Comparison of ENCODE assay signal across 14 cellular contexts in the genomic region with DNA sequence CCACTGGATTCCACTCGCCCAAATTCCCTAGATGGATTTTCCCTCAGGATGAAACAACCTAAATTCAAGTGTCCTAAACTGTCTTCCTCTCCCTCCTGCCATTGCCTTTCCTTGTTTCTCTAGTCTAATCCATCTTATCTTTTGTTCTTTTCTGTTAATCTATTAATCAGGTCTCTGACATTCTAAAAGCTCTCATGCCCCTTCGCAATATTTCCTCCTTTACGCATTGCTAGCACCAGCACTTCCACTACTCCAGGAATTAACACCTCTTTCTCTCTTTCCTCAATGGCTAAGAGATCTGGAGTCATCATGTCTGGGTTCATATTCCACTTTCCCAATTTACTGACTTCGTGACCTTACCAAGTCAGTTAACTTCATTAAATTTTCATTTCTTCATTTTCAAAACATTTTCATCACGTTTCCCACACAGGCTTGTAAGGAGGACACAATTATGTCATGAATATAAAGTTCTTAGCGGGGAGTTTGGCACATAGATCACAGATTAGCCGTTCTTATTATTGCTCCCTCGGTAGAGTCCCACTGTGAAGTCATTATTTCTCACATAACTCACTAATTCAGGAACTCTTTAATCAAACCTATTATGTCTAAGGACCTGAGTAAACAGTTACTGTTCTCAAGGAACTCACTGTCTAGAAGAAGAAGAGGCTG.
"Had no signal": no experiment of that assay in that cellular context is flagged by ENCODE, and none has a peak within 500 bp of the region (broad histone marks: within the 10 kb centered on the region; RNA-seq: fewer than 3 reads in every experiment).

No MANE protein-coding gene starts in this region.

- H3K9me3 ChIP-seq: stomach, uterus had no signal

- H3K4me1 Mint-ChIP-seq: activated naive CD8-positive, alpha-beta T cell treated with anti-CD3 and anti-CD28 coated beads, Interleukin-2, amount 10 ng/mL, durations not matched to agents 7 days and 5 days had no signal

- H3K4me1 ChIP-seq: parathyroid adenoma, uterus had no signal

- H3K9ac ChIP-seq: parathyroid adenoma had no signal

- H3K27ac Mint-ChIP-seq: activated naive CD8-positive, alpha-beta T cell treated with anti-CD3 and anti-CD28 coated beads, Interleukin-2, amount 10 ng/mL, durations not matched to agents 7 days and 5 days had no signal

- H3K4me3 Mint-ChIP-seq: activated naive CD8-positive, alpha-beta T cell treated with anti-CD3 and anti-CD28 coated beads, Interleukin-2, amount 10 ng/mL, durations not matched to agents 7 days and 5 days had no signal

- ATAC-seq: left colon had no signal

- H3K27me3 ChIP-seq: dorsolateral prefrontal cortex, stomach, uterus had no signal

- H3K36me3 Mint-ChIP-seq: activated naive CD8-positive, alpha-beta T cell treated with anti-CD3 and anti-CD28 coated beads, Interleukin-2, amount 10 ng/mL, durations not matched to agents 7 days and 5 days had no signal

- H3K27ac ChIP-seq: dorsolateral prefrontal cortex, parathyroid adenoma, stomach, uterus had no signal

- H3K4me3 ChIP-seq: dorsolateral prefrontal cortex, stomach, uterus had no signal

- H3K36me3 ChIP-seq: stomach, uterus had no signal

- H3K27me3 Mint-ChIP-seq: activated naive CD8-positive, alpha-beta T cell treated with anti-CD3 and anti-CD28 coated beads, Interleukin-2, amount 10 ng/mL, durations not matched to agents 7 days and 5 days had no signal

- DNase-seq: activated CD4-positive, alpha-beta T cell treated with anti-CD3 and anti-CD28 coated beads, Interleukin-2, amount 50 U/mL, for 48 hours; activated CD4-positive, CD25-positive, alpha-beta regulatory T cell treated with anti-CD3 and anti-CD28 coated beads, Interleukin-2, amount 50 U/mL, for 72 hours; activated naive CD8-positive, alpha-beta T cell treated with anti-CD3 and anti-CD28 coated beads, Interleukin-2, amount 10 ng/mL, durations not matched to agents 7 days and 5 days; activated T-cell treated with anti-CD3 and anti-CD28 coated beads, Interleukin-2, amount 50 U/mL, for 48 hours; aorta; dorsolateral prefrontal cortex; foreskin melanocyte; head of caudate nucleus; left colon; retina; stomach; T-helper 2 cell; uterus had no signal
